ENCODE assay signal across 7 cellular contexts in genomic region chr10:63520463-63521388, GRCh38. TPM values are rescaled to one million over a fixed set of nuclear protein-coding genes. Genes with fewer than 3 reads are reported as not detected.
DNase-seq lines count a peak whose midpoint lies in the region; FAIRE-seq and TF ChIP-seq lines count a peak whose summit lies in the region.

No MANE protein-coding gene starts in this region.

- FAIRE-seq in GM12892 (lab: Jason Lieb, UNC), result peak; percentile 64

- intact Hi-C loops in breast epithelium (cut with DNase I; ENCODE audit: low total_unique reads), result no loop called here

- H3K4me1 ChIP-seq in breast epithelium, result peaks cover 0 to 10% of the 10 kb centered on the region in 2 donors

- H3K4me3 ChIP-seq in H7 (ENCODE audit: insufficient read depth, low read depth, low read length), result peak overlapping the region; percentile 92
- peak overlapping the region; percentile 85 for H3K4me3 ChIP-seq in LNCaP clone FGC (ENCODE audit: low read depth, low read length)
- peak overlapping the region; percentile 83 to 92 (median 89) for H3K4me3 ChIP-seq in breast epithelium

- no peaks in the 10 kb centered on the region for H3K27me3 ChIP-seq in H7 (ENCODE audit: control insufficient read depth, insufficient read depth, low read length)
- no peaks in the 10 kb centered on the region for H3K27me3 ChIP-seq in breast epithelium

- H3K9me3 ChIP-seq in breast epithelium, result no peaks in the 10 kb centered on the region

- DNase-seq in GM12892 (ENCODE audit: insufficient read length) (peak; percentile 53), H7 (peak; percentile 89), LNCaP clone FGC (ENCODE audit: low read depth) (no peak), T-helper 9 cell (peak; percentile 18), breast epithelium (ENCODE audit: low spot score in 2 of 2) (peak; percentile 48 to 66), inferior parietal cortex (ENCODE audit: extremely low spot score) (peak; percentile 54)
- DNase-seq in stimulated activated CD4-positive, alpha-beta T cell treated with anti-CD3 and anti-CD28 coated beads, Interleukin-15, amount 100 ng/mL, for 1 hour (ENCODE audit: low read depth in 1 of 2, low spot score in 1 of 2), result peak; percentile 15 to 29

- H3K27ac ChIP-seq in breast epithelium, result peak overlapping the region; percentile 93 to 99

- TF ChIP-seq POLR2A in GM12892 (IDR thresholded peaks at IDR 0.05; ENCODE audit: low read depth, low read length) (peak; percentile 41; the same call in 1 of the 2 replicates), breast epithelium (IDR thresholded peaks at IDR 0.05) (no peak)

- H3K36me3 ChIP-seq in H7 (replicated peaks; ENCODE audit: control insufficient read depth, insufficient read depth, low read length) (no peaks in the 10 kb centered on the region), breast epithelium (no peaks in the 10 kb centered on the region)

- TF ChIP-seq CTCF in LNCaP clone FGC (IDR thresholded peaks at IDR 0.05; ENCODE audit: control insufficient read depth, extremely low read depth, insufficient read depth) (no peak), breast epithelium (IDR thresholded peaks at IDR 0.05) (no peak)

RNA-seq across cellular contexts. Expression of gene REEP3, which starts 0.5 kb away (rescaled TPM):
- 17.4 TPM for polyA plus RNA-seq in GM12892 (2012; ENCODE audit: missing spikeins)
- 16.1 and 24.5 TPM in 2 replicates for total RNA-seq in H7 (2014; rRNA removed; shearing (Covaris generic))
- total RNA-seq in breast epithelium, result 10 to 100 TPM; 55.4 to 74.1 (median 63.6) TPM

RNA-seq across cellular contexts. Expression of gene JMJD1C, which starts 54.9 kb away (rescaled TPM):
- polyA plus RNA-seq in GM12892 (2012; ENCODE audit: missing spikeins), result 44.8 TPM
- 108 and 180 TPM in 2 replicates for total RNA-seq in H7 (2014; rRNA removed; shearing (Covaris generic))
- total RNA-seq in breast epithelium, result 100 to 1,000 TPM; 134 to 327 (median 162) TPM
